ENCODE assay signal across 24 cellular contexts in genomic region chr12:54166543-54167499, GRCh38. TPM values are rescaled to one million over a fixed set of nuclear protein-coding genes. Genes with fewer than 3 reads are reported as not detected.
DNase-seq lines count a peak whose midpoint lies in the region; ATAC-seq and TF ChIP-seq lines count a peak whose summit lies in the region.
"Had no signal": no experiment of that assay in that cellular context is flagged by ENCODE, and none has a peak within 500 bp of the region (broad histone marks: within the 10 kb centered on the region; RNA-seq: fewer than 3 reads in every experiment).

No MANE protein-coding gene starts in this region.

- TF ChIP-seq CTCF in brain (conservative IDR thresholded peaks at IDR 0.05) (no peak), omental fat pad (IDR thresholded peaks at IDR 0.05) (no peak), breast epithelium (IDR thresholded peaks at IDR 0.05) (no peak), adrenal gland (IDR thresholded peaks at IDR 0.05) (no peak)

- WGBS in adrenal gland, 4 donors: 47 to 74% (median 58%) methylated on average over 5 to 6 of the region's 6 CpGs

- ATAC-seq in omental fat pad (ENCODE audit: low FRiP score) (peak; percentile 57), HG02884 (IDR thresholded peaks at IDR 0.05; ENCODE audit: unreplicated experiment) (no peak)
- ATAC-seq: activated naive CD8-positive, alpha-beta T cell treated with anti-CD3 and anti-CD28 coated beads, Interleukin-2, amount 50 U/mL, for 24 hours; GM12878 had no signal

- peak overlapping the region in 4 of 5 experiments; percentile 3 to 55 (median 34) for H3K27ac Mint-ChIP-seq in brain
- H3K27ac Mint-ChIP-seq: activated CD4-positive, alpha-beta T cell treated with anti-CD3 and anti-CD28 coated beads, Interleukin-2, amount 10 ng/mL, durations not matched to agents 24 days and 14 days; activated naive CD8-positive, alpha-beta T cell treated with anti-CD3 and anti-CD28 coated beads, Interleukin-2, amount 50 U/mL, for 24 hours; activated T-cell treated with anti-CD3 and anti-CD28 coated beads, Interleukin-2, amount 50 U/mL, for 24 hours; IgD-negative memory B cell had no signal

- H3K4me1 ChIP-seq in breast epithelium (no peaks in the 10 kb centered on the region), adrenal gland (replicated peaks in 1 of 2) (no peaks in the 10 kb centered on the region)
- H3K4me1 ChIP-seq: testis, uterus had no signal

- H3K4me3 Mint-ChIP-seq in brain: no peak overlapping the region
- H3K4me3 Mint-ChIP-seq: activated CD4-positive, alpha-beta T cell treated with anti-CD3 and anti-CD28 coated beads, Interleukin-2, amount 10 ng/mL, durations not matched to agents 24 days and 14 days; activated naive CD8-positive, alpha-beta T cell treated with anti-CD3 and anti-CD28 coated beads, Interleukin-2, amount 50 U/mL, for 24 hours; activated T-cell treated with anti-CD3 and anti-CD28 coated beads, Interleukin-2, amount 50 U/mL, for 24 hours; IgD-negative memory B cell; neural crest cell had no signal

- H3K9me3 ChIP-seq in breast epithelium: no peaks in the 10 kb centered on the region
- no peaks in the 10 kb centered on the region for H3K9me3 ChIP-seq in adrenal gland (replicated peaks in 1 of 3)
- H3K9me3 ChIP-seq: testis, uterus had no signal

- H3K36me3 Mint-ChIP-seq in brain: no peaks in the 10 kb centered on the region

- H3K27me3 ChIP-seq in breast epithelium (no peaks in the 10 kb centered on the region), adrenal gland (no peaks in the 10 kb centered on the region)
- H3K27me3 ChIP-seq: testis, uterus had no signal

- no peaks in the 10 kb centered on the region for H3K9me3 Mint-ChIP-seq in brain
- H3K9me3 Mint-ChIP-seq: activated CD4-positive, alpha-beta T cell treated with anti-CD3 and anti-CD28 coated beads, Interleukin-2, amount 10 ng/mL, durations not matched to agents 24 days and 14 days; activated naive CD8-positive, alpha-beta T cell treated with anti-CD3 and anti-CD28 coated beads, Interleukin-2, amount 50 U/mL, for 24 hours; activated T-cell treated with anti-CD3 and anti-CD28 coated beads, Interleukin-2, amount 50 U/mL, for 24 hours; IgD-negative memory B cell; neural crest cell had no signal

- no peak overlapping the region for H3K27ac ChIP-seq in breast epithelium
- no peak overlapping the region for H3K27ac ChIP-seq in adrenal gland
- H3K27ac ChIP-seq: C4-2B, dorsolateral prefrontal cortex, RWPE1, testis, uterus had no signal

- peaks cover 40% of the 10 kb centered on the region for H3K4me1 Mint-ChIP-seq in brain
- H3K4me1 Mint-ChIP-seq: activated CD4-positive, alpha-beta T cell treated with anti-CD3 and anti-CD28 coated beads, Interleukin-2, amount 10 ng/mL, durations not matched to agents 24 days and 14 days; activated naive CD8-positive, alpha-beta T cell treated with anti-CD3 and anti-CD28 coated beads, Interleukin-2, amount 50 U/mL, for 24 hours; IgD-negative memory B cell had no signal

- H3K36me3 ChIP-seq in breast epithelium (no peaks in the 10 kb centered on the region), adrenal gland (replicated peaks in 1 of 2) (no peaks in the 10 kb centered on the region)
- H3K36me3 ChIP-seq: uterus had no signal

- intact Hi-C loops in breast epithelium (cut with DNase I; ENCODE audit: low total_unique reads) (no loop called here), adrenal gland (cut with DNase I) (no loop called here)

- peak; percentile 56 for DNase-seq in ELF-1 (ENCODE audit: low read depth, low spot score)
- peak in 2 of 3 experiments; percentile 51 to 82 for DNase-seq in NCI-H1417 (lab: John Stamatoyannopoulos, UW)
- DNase-seq in omental fat pad (ENCODE audit: low spot score): no peak
- DNase-seq in breast epithelium (ENCODE audit: low spot score in 2 of 2): no peak
- no peak for DNase-seq in middle frontal gyrus (ENCODE audit: extremely low spot score, low spot score)
- no peak for DNase-seq in adrenal gland
- DNase-seq: activated CD4-positive, alpha-beta T cell treated with anti-CD3 and anti-CD28 coated beads, Interleukin-2, amount 10 ng/mL, durations not matched to agents 24 days and 14 days; activated naive CD8-positive, alpha-beta T cell treated with anti-CD3 and anti-CD28 coated beads, Interleukin-2, amount 50 U/mL, for 24 hours; activated T-cell treated with anti-CD3 and anti-CD28 coated beads, Interleukin-2, amount 50 U/mL, for 24 hours; dorsolateral prefrontal cortex; mammary epithelial cell; NCI-H1092; NCI-H187 treated with DMSO at 0.1 percent for 48 hours; NCI-H748 treated with DMSO at 0.1 percent for 48 hours; stimulated activated naive CD4-positive, alpha-beta T cell; testis; uterus had no signal

- H3K4me3 ChIP-seq in breast epithelium (no peak overlapping the region), adrenal gland (no peak overlapping the region)
- H3K4me3 ChIP-seq: dorsolateral prefrontal cortex, GM12878, testis, uterus had no signal

- TF ChIP-seq POLR2A in breast epithelium (IDR thresholded peaks at IDR 0.05) (no peak), adrenal gland (IDR thresholded peaks at IDR 0.05) (no peak)

- peaks cover 15% of the 10 kb centered on the region for H3K27me3 Mint-ChIP-seq in brain
- H3K27me3 Mint-ChIP-seq: activated naive CD8-positive, alpha-beta T cell treated with anti-CD3 and anti-CD28 coated beads, Interleukin-2, amount 50 U/mL, for 24 hours had no signal

RNA-seq across cellular contexts. Expression of gene SMUG1, which starts 22.0 kb away (rescaled TPM):
- 28.9 TPM for polyA plus RNA-seq in brain (ENCODE audit: insufficient read depth, low read depth, low replicate concordance)
- total RNA-seq in omental fat pad: 10 to 100 TPM; 17.2 to 46.5 (median 36.7) TPM
- 10 to 100 TPM; 29.6 to 55.4 (median 46.4) TPM for total RNA-seq in breast epithelium
- 10 to 100 TPM; 29.9 to 52.4 (median 37.2) TPM for total RNA-seq in adrenal gland
- polyA plus RNA-seq in adrenal gland: 10 to 100 TPM; 28.1 to 60.0 (median 58.1) TPM

Comparison
In these comparisons a context has a peak if more than half of its experiments do, and no peak if none do; other contexts are left out.
1. DNase-seq: peak in ELF-1 (single experiment) and NCI-H1417 (2 of 3); none in omental fat pad (single experiment), breast epithelium (0 of 2), middle frontal gyrus (single experiment) and adrenal gland (0 of 7).